Comparison of ENCODE assay signal across 20 cellular contexts in the genomic region with DNA sequence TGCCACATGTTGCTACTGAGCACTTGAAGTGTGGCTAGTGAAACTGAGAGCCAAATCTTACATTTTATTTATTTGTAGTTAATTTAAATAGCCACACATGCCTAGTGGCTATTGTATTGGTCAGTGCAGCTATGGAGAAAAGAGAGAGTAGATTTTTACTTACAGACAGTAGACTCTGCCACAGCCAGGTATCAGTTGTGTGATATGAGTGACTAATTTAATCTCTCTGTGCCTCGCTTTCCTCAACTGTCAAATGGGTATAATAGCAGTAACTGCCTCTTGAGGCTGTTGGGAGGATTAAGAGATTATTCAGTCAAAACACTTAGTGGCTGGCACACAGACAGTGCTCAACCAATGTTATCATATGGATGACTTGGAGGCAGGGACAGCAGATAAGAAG.
"Had no signal": no experiment of that assay in that cellular context is flagged by ENCODE, and none has a peak within 500 bp of the region (broad histone marks: within the 10 kb centered on the region; RNA-seq: fewer than 3 reads in every experiment).

No MANE protein-coding gene starts in this region.

- H3K4me3 ChIP-seq: esophagus muscularis mucosa, gastrocnemius medialis, hepatocyte, mucosa of descending colon, prostate gland, sigmoid colon, skin epidermis, testis, transverse colon had no signal

- H3K27ac Mint-ChIP-seq: stimulated activated naive B cell treated with anti-CD40 and anti-IgM and Interleukin-4, amounts not matched to agents 10 μg/mL and 1 μg/mL and 100 μg/mL, for 72 hours had no signal

- H3K36me3 Mint-ChIP-seq: stimulated activated naive B cell treated with anti-CD40 and anti-IgM and Interleukin-4, amounts not matched to agents 10 μg/mL and 1 μg/mL and 100 μg/mL, for 72 hours had no signal

- H3K4me3 Mint-ChIP-seq: effector memory CD8-positive, alpha-beta T cell; nephron; stimulated activated naive B cell treated with anti-CD40 and anti-IgM and Interleukin-4, amounts not matched to agents 10 μg/mL and 1 μg/mL and 100 μg/mL, for 72 hours; stimulated activated naive CD8-positive, alpha-beta T cell treated with anti-CD3 and anti-CD28 coated beads, Interleukin-15, amount 100 ng/mL, for 72 hours had no signal

- H3K27ac ChIP-seq: epithelial cell of prostate, esophagus muscularis mucosa, parathyroid adenoma, prostate gland, sigmoid colon, skin epidermis, testis, transverse colon had no signal

- DNase-seq: effector memory CD8-positive, alpha-beta T cell; glutamatergic neuron; left colon; mucosa of descending colon; occipital lobe; sigmoid colon; stimulated activated CD4-positive, alpha-beta T cell treated with anti-CD3 and anti-CD28 coated beads, Interleukin-2, amount 100 ng/mL, for 24 hours; stimulated activated CD4-positive, alpha-beta T cell treated with anti-CD3 and anti-CD28 coated beads, Interleukin-4, amount 100 ng/mL, for 4 hours; stimulated activated naive B cell treated with anti-CD40 and anti-IgM and Interleukin-4, amounts not matched to agents 10 μg/mL and 1 μg/mL and 100 μg/mL, for 72 hours; stimulated activated naive CD8-positive, alpha-beta T cell treated with anti-CD3 and anti-CD28 coated beads, Interleukin-15, amount 100 ng/mL, for 72 hours; transverse colon had no signal

- H3K27me3 ChIP-seq: esophagus muscularis mucosa, gastrocnemius medialis, hepatocyte, testis, transverse colon had no signal

- H3K4me1 ChIP-seq: esophagus muscularis mucosa, parathyroid adenoma, prostate gland, sigmoid colon, testis, transverse colon had no signal

- H3K27me3 Mint-ChIP-seq: effector memory CD8-positive, alpha-beta T cell; stimulated activated naive CD8-positive, alpha-beta T cell treated with anti-CD3 and anti-CD28 coated beads, Interleukin-15, amount 100 ng/mL, for 72 hours had no signal

- H3K9me3 Mint-ChIP-seq: effector memory CD8-positive, alpha-beta T cell; nephron; stimulated activated naive B cell treated with anti-CD40 and anti-IgM and Interleukin-4, amounts not matched to agents 10 μg/mL and 1 μg/mL and 100 μg/mL, for 72 hours; stimulated activated naive CD8-positive, alpha-beta T cell treated with anti-CD3 and anti-CD28 coated beads, Interleukin-15, amount 100 ng/mL, for 72 hours had no signal

- ATAC-seq: effector memory CD8-positive, alpha-beta T cell; left colon; mucosa of descending colon; stimulated activated naive B cell treated with anti-CD40 and anti-IgM and Interleukin-4, amounts not matched to agents 10 μg/mL and 1 μg/mL and 100 μg/mL, for 72 hours; stimulated activated naive CD8-positive, alpha-beta T cell treated with anti-CD3 and anti-CD28 coated beads, Interleukin-15, amount 100 ng/mL, for 72 hours had no signal

- H3K9me3 ChIP-seq: esophagus muscularis mucosa, gastrocnemius medialis, mucosa of descending colon, prostate gland, sigmoid colon, testis, transverse colon had no signal

- H3K36me3 ChIP-seq: esophagus muscularis mucosa, gastrocnemius medialis, prostate gland, sigmoid colon, transverse colon had no signal
